In genomic region chr15:28819930-28820295, GRCh38 we compare ENCODE assay signal across 13 cellular contexts. TPM values are rescaled to one million over a fixed set of nuclear protein-coding genes. Genes with fewer than 3 reads are reported as not detected.
DNase-seq lines count a peak whose midpoint lies in the region; ATAC-seq and TF ChIP-seq lines count a peak whose summit lies in the region.
"Not testable (repeated sequence)": the region's sequence is repeated elsewhere in the genome, so short reads cannot be mapped to it uniquely, and the experiment has no call there.
"Had no signal": no experiment of that assay in that cellular context is flagged by ENCODE, and none has a peak within 500 bp of the region (broad histone marks: within the 10 kb centered on the region; RNA-seq: fewer than 3 reads in every experiment).

No MANE protein-coding gene starts in this region.

- not testable (repeated sequence) for H3K9me3 ChIP-seq in IMR-90 (ENCODE audit: control insufficient read depth, insufficient read depth, low read length); Panc1 (ENCODE audit: control insufficient read depth, insufficient read depth, low read depth, low read length); right lobe of liver

- not testable (repeated sequence) for H3K4me1 ChIP-seq in ACC112 (ENCODE audit: control insufficient read depth, insufficient read depth, low read length, unreplicated experiment); IMR-90 (ENCODE audit: control insufficient read depth, insufficient read depth, low read length); Panc1 (ENCODE audit: control insufficient read depth, insufficient read depth, low read length); right lobe of liver

- H4K91ac ChIP-seq in IMR-90 (ENCODE audit: insufficient read depth, low read depth, low read length): not testable (repeated sequence)

- H3K79me1 ChIP-seq in IMR-90 (ENCODE audit: low read depth in 1 of 2, low read length in 2 of 2): not testable (repeated sequence)

- not testable (repeated sequence) for H3K18ac ChIP-seq in IMR-90 (ENCODE audit: low read depth, low read length)

- dilution Hi-C loops in IMR-90 (cut with HindIII; ENCODE audit: low sequenced_read_pairs, unreplicated experiment): not testable (repeated sequence)

- not testable (repeated sequence) for H4K20me1 ChIP-seq in IMR-90 (ENCODE audit: insufficient read depth, low read length)

- H4K5ac ChIP-seq in IMR-90 (ENCODE audit: low read depth, low read length): not testable (repeated sequence)

- H3K36me3 ChIP-seq in ACC112 (ENCODE audit: insufficient read depth, low read length); IMR-90 (ENCODE audit: control insufficient read depth, insufficient read depth, low read length); Panc1 (ENCODE audit: control insufficient read depth, insufficient read depth, low read length); right lobe of liver: not testable (repeated sequence)

- not testable (repeated sequence) for H3K4me2 ChIP-seq in IMR-90 (ENCODE audit: low read depth, low read length)

- not testable (repeated sequence) for H2AK5ac ChIP-seq in IMR-90 (ENCODE audit: low read depth, low read length)

- no CpG with 5 or more reads among the region's 3 CpGs for WGBS in IMR-90 (ENCODE audit: extremely low coverage in 2 of 2, insufficient read length in 1 of 2), 2 experiments
- WGBS in right lobe of liver (ENCODE audit: insufficient coverage, low coverage, low lambda C conversion rate, missing lambda C conversion rate): no CpG with 5 or more reads among the region's 3 CpGs

- not testable (repeated sequence) for H3K9me1 ChIP-seq in IMR-90 (ENCODE audit: insufficient read depth, low read length)

- H3K56ac ChIP-seq in IMR-90 (ENCODE audit: extremely low read depth, insufficient read depth, low read length): not testable (repeated sequence)

- intact Hi-C loops in IMR-90 (cut with micrococcal nuclease); Panc1 (cut with micrococcal nuclease; ENCODE audit: unreplicated experiment); MCF 10A (cut with micrococcal nuclease); right lobe of liver (cut with DNase I): not testable (repeated sequence)

- not testable (repeated sequence) for H2AK9ac ChIP-seq in IMR-90 (replicated peaks; ENCODE audit: low read depth, low read length, poor library complexity)

- H3K27ac Mint-ChIP-seq in activated naive CD8-positive, alpha-beta T cell; MCF 10A (ENCODE audit: low read depth, unreplicated experiment): not testable (repeated sequence)

- in situ Hi-C loops in IMR-90 (cut with MboI; ENCODE audit: low sequenced_read_pairs); Panc1 (cut with HindIII; ENCODE audit: low pct_unique_long_range_greater_than_20kb, low sequenced_read_pairs): not testable (repeated sequence)

- not testable (repeated sequence) for H3K79me2 ChIP-seq in ACC112 (ENCODE audit: control insufficient read depth, insufficient read depth, low read length, unreplicated experiment)

- not testable (repeated sequence) for H2BK5ac ChIP-seq in IMR-90 (ENCODE audit: low read depth, low read length, poor library complexity, severe bottlenecking)

- H2BK120ac ChIP-seq in IMR-90 (ENCODE audit: low read depth, low read length): not testable (repeated sequence)

- CTCF ChIA-PET in IMR-90 (lab: Yijun Ruan, JAX); Panc1 (lab: Charles Lee); MCF 10A (lab: Yijun Ruan, JAX): not testable (repeated sequence)

- TF ChIP-seq CTCF in IMR-90 (conservative IDR thresholded peaks at IDR 0.05; ENCODE audit: low read depth, low read length); Panc1 (IDR thresholded peaks at IDR 0.05); MCF 10A (IDR thresholded peaks at IDR 0.05; ENCODE audit: unreplicated experiment); fibroblast of pulmonary artery (IDR thresholded peaks at IDR 0.05; ENCODE audit: low read length, missing control alignments); right lobe of liver (IDR thresholded peaks at IDR 0.05): not testable (repeated sequence)

- POLR2A ChIA-PET in IMR-90 (lab: Charles Lee; ENCODE audit: unreplicated experiment); Panc1 (lab: Charles Lee); MCF 10A (lab: Yijun Ruan, JAX): not testable (repeated sequence)

- not testable (repeated sequence) for H3K9me3 Mint-ChIP-seq in activated naive CD8-positive, alpha-beta T cell (ENCODE audit: low read depth); MCF 10A (ENCODE audit: unreplicated experiment)

- H3K14ac ChIP-seq in IMR-90 (replicated peaks; ENCODE audit: low read depth, low read length): not testable (repeated sequence)

- not testable (repeated sequence) for H3K23ac ChIP-seq in IMR-90 (ENCODE audit: low read depth, low read length)

- H3K36me3 Mint-ChIP-seq in activated naive CD8-positive, alpha-beta T cell; MCF 10A (ENCODE audit: insufficient read depth, unreplicated experiment): not testable (repeated sequence)

- not testable (repeated sequence) for DNase-seq in IMR-90; Panc1 (ENCODE audit: low read depth, low spot score); MCF 10A (ENCODE audit: unreplicated experiment); right lobe of liver
- peak; percentile 1 for DNase-seq in fibroblast of pulmonary artery (ENCODE audit: low read depth)

- peaks cover 15% of the 10 kb centered on the region for H3K4me1 Mint-ChIP-seq in activated naive CD8-positive, alpha-beta T cell (ENCODE audit: low read depth)
- not testable (repeated sequence) for H3K4me1 Mint-ChIP-seq in MCF 10A (ENCODE audit: insufficient read depth, unreplicated experiment)

- not testable (repeated sequence) for H3K27me3 ChIP-seq in ACC112 (ENCODE audit: insufficient read depth, low read length); IMR-90 (ENCODE audit: control insufficient read depth, insufficient read depth, low read length); Panc1 (ENCODE audit: control insufficient read depth, insufficient read depth, low read length); right lobe of liver

- H4K8ac ChIP-seq in IMR-90 (ENCODE audit: low read depth in 2 of 2, low read length in 2 of 2): not testable (repeated sequence)

- H2BK20ac ChIP-seq in IMR-90 (ENCODE audit: low read depth, low read length): not testable (repeated sequence)

- H3K27me3 Mint-ChIP-seq in activated naive CD8-positive, alpha-beta T cell; MCF 10A (ENCODE audit: insufficient read depth, unreplicated experiment): not testable (repeated sequence)

- not testable (repeated sequence) for TF ChIP-seq RAD21 in IMR-90 (IDR thresholded peaks at IDR 0.05; ENCODE audit: low read length)

- not testable (repeated sequence) for H3K9ac ChIP-seq in IMR-90 (ENCODE audit: low read depth, low read length)

- H3K4me3 ChIP-seq in ACC112 (ENCODE audit: low read depth, low read length); IMR-90 (ENCODE audit: insufficient read depth, low read depth, low read length); Panc1 (ENCODE audit: low read depth in 2 of 2, low read length in 2 of 2); fibroblast of pulmonary artery (replicated peaks; ENCODE audit: low read depth, low read length); right lobe of liver: not testable (repeated sequence)

- peak overlapping the region; percentile 13 for H3K4me3 Mint-ChIP-seq in activated naive CD8-positive, alpha-beta T cell
- H3K4me3 Mint-ChIP-seq in MCF 10A (ENCODE audit: unreplicated experiment): not testable (repeated sequence)

- not testable (repeated sequence) for H2AFZ ChIP-seq in ACC112 (ENCODE audit: low read length, unreplicated experiment); IMR-90 (replicated peaks; ENCODE audit: low read length, poor library complexity)

- BruUV-seq in IMR-90 (replicated peaks; lab: Mats Ljungman, UMichigan); Panc1 (replicated peaks; lab: Mats Ljungman, UMichigan): not testable (repeated sequence)
- BruUV-seq in MCF 10A (replicated peaks; lab: Mats Ljungman, UMichigan): TSS peak; percentile 44

- ATAC-seq in IMR-90 (ENCODE audit: low read depth) (peak; percentile 32; the same call in 1 of the 2 replicates), Panc1 (peak; percentile 79), right lobe of liver (peak in 3 of 4 donors; percentile 17 to 71 (median 61))

- H3K4ac ChIP-seq in IMR-90 (ENCODE audit: low read depth, low read length): not testable (repeated sequence)

- H2BK15ac ChIP-seq in IMR-90 (ENCODE audit: low read depth, low read length): not testable (repeated sequence)

- TF ChIP-seq POLR2A in IMR-90 (IDR thresholded peaks at IDR 0.05; ENCODE audit: low read depth, low read length); right lobe of liver (IDR thresholded peaks at IDR 0.05): not testable (repeated sequence)

- H3K27ac ChIP-seq in ACC112 (ENCODE audit: low read depth, low read length): peak overlapping the region; percentile 45
- H3K27ac ChIP-seq in IMR-90 (ENCODE audit: insufficient read depth, low read length); Panc1 (ENCODE audit: low read length); right lobe of liver: not testable (repeated sequence)

RNA-seq across cellular contexts. Expression of gene GOLGA6L7, which starts 28.5 kb away (rescaled TPM):
- total RNA-seq in IMR-90 (2012; rRNA removed): not detected in 2 replicates
- polyA plus RNA-seq in IMR-90 (2012; rRNA removed): not detected in 2 replicates
- polyA plus RNA-seq in IMR-90 (2012; cell fraction: cytosol; rRNA removed): not detected in 2 replicates
- not detected in 2 replicates for polyA plus RNA-seq in IMR-90 (2012; cell fraction: nucleus; rRNA removed; ENCODE audit: low replicate concordance)
- total RNA-seq in Panc1 (2021; ENCODE audit: unreplicated experiment): not detected
- polyA plus RNA-seq in Panc1 (2012; ENCODE audit: insufficient read length): 0.22 TPM
- not detected in 2 replicates for total RNA-seq in MCF 10A (2022)
- total RNA-seq in right lobe of liver: not detected
- total RNA-seq: CD4-positive, alpha-beta memory T cell; Daoy; GM23338 had no signal
- polyA plus RNA-seq: A549; AG04450; CD14-positive monocyte; CD4-positive, alpha-beta memory T cell had no signal
